20 cellular contexts compared by ENCODE assay signal in the genomic region with DNA sequence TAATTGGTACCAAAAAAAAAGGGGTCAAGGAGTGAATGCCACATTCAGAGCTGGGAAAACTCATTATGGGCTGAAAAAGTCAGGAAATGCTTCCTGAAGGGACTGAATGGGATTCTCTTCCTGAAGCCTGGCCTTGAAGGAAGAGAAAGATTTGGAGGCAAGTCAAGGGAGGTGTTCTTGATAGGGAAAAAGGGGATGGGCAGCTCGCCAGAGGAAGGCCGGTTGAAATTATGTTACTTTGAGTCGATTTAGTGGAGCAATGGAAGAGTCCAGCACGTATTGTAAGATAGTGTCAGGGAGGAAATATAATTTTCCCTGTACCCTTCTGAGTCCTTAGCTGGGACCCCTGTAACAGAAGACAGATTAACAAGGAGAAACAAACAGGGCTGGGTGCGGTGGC.
DNase-seq lines count a peak whose midpoint lies in the region; ATAC-seq and TF ChIP-seq lines count a peak whose summit lies in the region.
"Had no signal": no experiment of that assay in that cellular context is flagged by ENCODE, and none has a peak within 500 bp of the region (broad histone marks: within the 10 kb centered on the region; RNA-seq: fewer than 3 reads in every experiment).

No MANE protein-coding gene starts in this region.

- ATAC-seq in heart right ventricle: no peak
- no peak for ATAC-seq in Right ventricle myocardium inferior

- in situ Hi-C loops in transverse colon (cut with MboI; ENCODE audit: low pct_ligation_motif_present in 1 of 4, low pct_unique_long_range_greater_than_20kb in 1 of 4, low sequenced_read_pairs in 3 of 4): no loop called here

- H3K4me1 ChIP-seq in heart right ventricle: peaks cover 3 to 62% (median 52%) of the 10 kb centered on the region in 9 donors
- H3K4me1 ChIP-seq in transverse colon: peaks cover 19 to 71% (median 57%) of the 10 kb centered on the region in 4 donors

- H3K4me3 ChIP-seq in heart right ventricle (no peak overlapping the region), transverse colon (no peak overlapping the region)
- H3K4me3 ChIP-seq: body of pancreas, vagina had no signal

- H3K27me3 Mint-ChIP-seq in endothelial cell (ENCODE audit: unreplicated experiment): peaks cover 5% of the 10 kb centered on the region
- no peaks in the 10 kb centered on the region for H3K27me3 Mint-ChIP-seq in neural crest cell (ENCODE audit: low read depth)
- H3K27me3 Mint-ChIP-seq: stimulated activated memory B cell treated with anti-CD40 and anti-IgM and Interleukin-4, amounts not matched to agents 10 μg/mL and 1 μg/mL and 100 μg/mL, for 72 hours had no signal

- peak overlapping the region; percentile 12 for H3K27ac Mint-ChIP-seq in endothelial cell (ENCODE audit: unreplicated experiment)
- peak overlapping the region; percentile 0 for H3K27ac Mint-ChIP-seq in neural crest cell (ENCODE audit: unreplicated experiment)
- H3K27ac Mint-ChIP-seq: activated CD4-positive, alpha-beta T cell treated with anti-CD3 and anti-CD28 coated beads, Interleukin-2, amount 10 ng/mL, durations not matched to agents 24 days and 14 days; CD4-positive, CD25-positive, alpha-beta regulatory T cell had no signal

- H3K36me3 ChIP-seq in heart right ventricle (no peaks in the 10 kb centered on the region), transverse colon (no peaks in the 10 kb centered on the region)
- H3K36me3 ChIP-seq: vagina had no signal

- H3K4me3 Mint-ChIP-seq in endothelial cell (ENCODE audit: unreplicated experiment) (no peak overlapping the region), neural crest cell (no peak overlapping the region)
- H3K4me3 Mint-ChIP-seq: activated CD4-positive, alpha-beta T cell treated with anti-CD3 and anti-CD28 coated beads, Interleukin-2, amount 10 ng/mL, durations not matched to agents 24 days and 14 days; H9; stimulated activated memory B cell treated with anti-CD40 and anti-IgM and Interleukin-4, amounts not matched to agents 10 μg/mL and 1 μg/mL and 100 μg/mL, for 72 hours had no signal

- H3K36me3 Mint-ChIP-seq in endothelial cell (ENCODE audit: low read depth, unreplicated experiment) (no peaks in the 10 kb centered on the region), neural crest cell (ENCODE audit: low read depth) (no peaks in the 10 kb centered on the region)
- H3K36me3 Mint-ChIP-seq: CD4-positive, CD25-positive, alpha-beta regulatory T cell; stimulated activated memory B cell treated with anti-CD40 and anti-IgM and Interleukin-4, amounts not matched to agents 10 μg/mL and 1 μg/mL and 100 μg/mL, for 72 hours had no signal

- TF ChIP-seq CTCF in heart right ventricle (IDR thresholded peaks at IDR 0.05) (no peak), endothelial cell (IDR thresholded peaks at IDR 0.05; ENCODE audit: unreplicated experiment) (no peak), neural crest cell (conservative IDR thresholded peaks at IDR 0.05) (no peak), transverse colon (IDR thresholded peaks at IDR 0.05) (no peak)

- H3K9me3 Mint-ChIP-seq in endothelial cell (ENCODE audit: unreplicated experiment): no peaks in the 10 kb centered on the region
- no peaks in the 10 kb centered on the region for H3K9me3 Mint-ChIP-seq in neural crest cell
- H3K9me3 Mint-ChIP-seq: activated CD4-positive, alpha-beta T cell treated with anti-CD3 and anti-CD28 coated beads, Interleukin-2, amount 10 ng/mL, durations not matched to agents 24 days and 14 days; CD4-positive, CD25-positive, alpha-beta regulatory T cell; H9; stimulated activated memory B cell treated with anti-CD40 and anti-IgM and Interleukin-4, amounts not matched to agents 10 μg/mL and 1 μg/mL and 100 μg/mL, for 72 hours had no signal

- no peak for TF ChIP-seq POLR2A in transverse colon (IDR thresholded peaks at IDR 0.05)

- H3K9me3 ChIP-seq in heart right ventricle: no peaks in the 10 kb centered on the region
- H3K9me3 ChIP-seq in transverse colon: no peaks in the 10 kb centered on the region
- H3K9me3 ChIP-seq: body of pancreas, vagina had no signal

- WGBS in heart right ventricle, 2 donors: 60 to 63% methylated on average over 5 of the region's 5 CpGs
- 93 to 94% methylated on average over 3 to 5 of the region's 5 CpGs for WGBS in transverse colon (ENCODE audit: low coverage in 1 of 2), 2 donors

- TF ChIP-seq EP300 in transverse colon (IDR thresholded peaks at IDR 0.05; ENCODE audit: low read depth): no peak

- DNase-seq in heart right ventricle: peak in 1 of 2 donors; percentile 25
- no peak for DNase-seq in Right ventricle myocardium inferior (ENCODE audit: missing footprints)
- DNase-seq in endothelial cell (ENCODE audit: low spot score): no peak
- DNase-seq in neural crest cell (ENCODE audit: low read depth, low spot score): no peak
- no peak for DNase-seq in transverse colon
- no peak for DNase-seq in putamen (ENCODE audit: low spot score)
- no peak for DNase-seq in activated naive CD4-positive, alpha-beta T cell treated with Interleukin-2 at 50 U/mL for 16 hours
- DNase-seq in amygdala (lab: John Stamatoyannopoulos, UW): no peak
- DNase-seq: activated CD4-positive, alpha-beta T cell treated with anti-CD3 and anti-CD28 coated beads, Interleukin-2, amount 10 ng/mL, durations not matched to agents 24 days and 14 days; activated CD8-positive, alpha-beta memory T cell treated with anti-CD3 and anti-CD28 coated beads, Interleukin-2, amount 50 U/mL, for 48 hours; activated naive CD4-positive, alpha-beta T cell treated with anti-CD3 and anti-CD28 coated beads, Interleukin-2, amount 50 U/mL, for 16 hours; CD4-positive, CD25-positive, alpha-beta regulatory T cell; DND-41; H9; NCI-H2081; NCI-H510A treated with DMSO at 0.1 percent for 48 hours had no signal

- peaks cover 22% of the 10 kb centered on the region for H3K4me1 Mint-ChIP-seq in endothelial cell (ENCODE audit: unreplicated experiment)
- H3K4me1 Mint-ChIP-seq in neural crest cell: peaks cover 24% of the 10 kb centered on the region

- H3K27me3 ChIP-seq in heart right ventricle (no peaks in the 10 kb centered on the region), transverse colon (no peaks in the 10 kb centered on the region)
- H3K27me3 ChIP-seq: body of pancreas, vagina had no signal

- H3K27ac ChIP-seq in heart right ventricle: peak overlapping the region in 6 of 10 donors; percentile 5 to 75 (median 56)
- H3K27ac ChIP-seq in transverse colon: peak overlapping the region; percentile 75 to 88 (median 83)
- H3K27ac ChIP-seq: body of pancreas, HL-60, vagina had no signal

- intact Hi-C loops in heart right ventricle (cut with DNase I) (loop anchor here in 4 of 10 donors (5.0 to 10.0 kb wide), 5 partner anchors 37 to 353 kb away; partner anchors contain the start of gene MCFD2 (in 1 of the 4)), Right ventricle myocardium inferior (cut with DNase I) (no loop called here), transverse colon (cut with DNase I; ENCODE audit: low total_unique reads) (no loop called here)
